In genomic region chr11:113504071-113504470, GRCh38 we compare ENCODE assay signal across 18 cellular contexts. TPM values are rescaled to one million over a fixed set of nuclear protein-coding genes. Genes with fewer than 3 reads are reported as not detected.
"Had no signal": no experiment of that assay in that cellular context is flagged by ENCODE, and none has a peak within 500 bp of the region (broad histone marks: within the 10 kb centered on the region; RNA-seq: fewer than 3 reads in every experiment).

No MANE protein-coding gene starts in this region.

- H3K36me3 ChIP-seq: MG63 had no signal

- DNase-seq: IMR-90, Karpas-422, KG1, MG63, NCI-H1092, NCI-H1417 treated with DMSO at 0.1 percent for 48 hours, NCI-H1694 treated with DMSO at 0.1 percent for 48 hours, NCI-H1930, NCI-H2081, NCI-H2107, NCI-H2227 treated with DMSO at 0.1 percent for 48 hours, NCI-H524, NCI-H774, PC-3 had no signal

- H3K4me3 ChIP-seq: MG63 had no signal

- H3K27ac ChIP-seq: RWPE1 had no signal

- H3K9me3 ChIP-seq: MG63 had no signal

RNA-seq across cellular contexts. Expression of gene DRD2, which starts 28.9 kb away (rescaled TPM):
- total RNA-seq: HepG2, IMR-90, NCI-H460, OCI-LY7, PC-3 had no signal
